17 cellular contexts compared by ENCODE assay signal in the genomic region with DNA sequence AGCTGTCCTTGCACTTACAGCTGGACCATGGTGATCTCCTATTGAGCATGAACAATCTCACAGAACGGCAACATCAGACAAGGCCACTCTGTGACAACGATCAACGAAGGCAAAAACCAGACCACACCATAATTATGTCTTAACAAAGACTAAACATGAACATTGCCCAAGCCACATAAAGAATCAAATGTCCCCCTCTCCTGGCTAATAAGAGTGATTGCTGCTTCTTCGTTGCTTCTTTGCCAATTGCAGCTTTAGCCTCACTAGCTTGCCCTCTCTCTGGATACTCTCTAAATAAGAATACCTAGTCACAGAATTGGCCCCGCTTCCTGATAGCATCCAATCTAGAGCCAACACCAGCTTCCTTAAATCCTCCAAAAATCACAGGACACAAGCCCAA. TPM values are rescaled to one million over a fixed set of nuclear protein-coding genes. Genes with fewer than 3 reads are reported as not detected.
DNase-seq lines count a peak whose midpoint lies in the region; ATAC-seq and TF ChIP-seq lines count a peak whose summit lies in the region.
"Had no signal": no experiment of that assay in that cellular context is flagged by ENCODE, and none has a peak within 500 bp of the region (broad histone marks: within the 10 kb centered on the region; RNA-seq: fewer than 3 reads in every experiment).

No MANE protein-coding gene starts in this region.

- no peaks in the 10 kb centered on the region for H3K79me2 ChIP-seq in SK-N-SH (ENCODE audit: insufficient read depth)

- no peak overlapping the region for H3K4me2 ChIP-seq in SK-N-SH

- no peak for ATAC-seq in SK-N-SH treated with all-trans-retinoic acid at 6 μM for 48 hours
- no peak for ATAC-seq in GM19463 (IDR thresholded peaks at IDR 0.05; ENCODE audit: unreplicated experiment)
- ATAC-seq in HG02884 (IDR thresholded peaks at IDR 0.05; ENCODE audit: unreplicated experiment), result no peak
- ATAC-seq: activated CD8-positive, alpha-beta T cell treated with anti-CD3 and anti-CD28 coated beads for 36 hours had no signal

- CTCF ChIA-PET in SK-N-SH (lab: Yijun Ruan, JAX), result interaction anchor here (0.6 to 1.3 kb wide), 3 partner anchors 8 to 76 kb away, joined by 3 read pairs; no protein-coding TSS in a partner anchor

- no peaks in the 10 kb centered on the region for H3F3A ChIP-seq in SK-N-SH (replicated peaks; ENCODE audit: insufficient read depth)

- peak; percentile 42 for TF ChIP-seq CTCF in SK-N-SH (IDR thresholded peaks at IDR 0.05)
- peak; percentile 54 for TF ChIP-seq CTCF in choroid plexus epithelial cell (conservative IDR thresholded peaks at IDR 0.05; ENCODE audit: low read depth, low read length)
- peak; percentile 30 for TF ChIP-seq CTCF in retinal pigment epithelial cell (conservative IDR thresholded peaks at IDR 0.05; ENCODE audit: low read depth, low read length)

- TF ChIP-seq RAD21 in SK-N-SH (IDR thresholded peaks at IDR 0.05; ENCODE audit: low read length), result peak; percentile 34; the same call in 1 of the 2 replicates

- no peaks in the 10 kb centered on the region for H3K36me3 ChIP-seq in SK-N-SH (replicated peaks in 1 of 2; ENCODE audit: control insufficient read depth in 1 of 2, insufficient read depth in 2 of 2, low read length in 1 of 2)

- no peak overlapping the region for H2AFZ ChIP-seq in SK-N-SH (ENCODE audit: low read depth)

- H3K9me3 ChIP-seq in SK-N-SH, result no peaks in the 10 kb centered on the region

- 20% methylated on average over 5 of the region's 5 CpGs for WGBS in SK-N-SH (ENCODE audit: low lambda C conversion rate)

- no peak overlapping the region for H3K9ac ChIP-seq in SK-N-SH

- H3K9me2 ChIP-seq in SK-N-SH, result no peaks in the 10 kb centered on the region

- DNase-seq in SK-N-SH (no peak), M059J (ENCODE audit: low read depth) (peak; percentile 40), choroid plexus epithelial cell (ENCODE audit: low read depth) (peak; percentile 54), retinal pigment epithelial cell (ENCODE audit: low read depth) (no peak)
- DNase-seq in activated T-cell treated with anti-CD3 and anti-CD28 coated beads, Interleukin-2, amount 50 U/mL, for 1 hour, result no peak
- DNase-seq: activated CD8-positive, alpha-beta T cell treated with anti-CD3 and anti-CD28 coated beads for 36 hours; activated naive CD8-positive, alpha-beta T cell treated with anti-CD3 and anti-CD28 coated beads, Interleukin-2, amount 10 ng/mL, durations not matched to agents 7 days and 5 days; CD4-positive, CD25-positive, alpha-beta regulatory T cell; H7; immature natural killer cell; NCI-H2029; nephron progenitor cell; stimulated activated CD4-positive, alpha-beta T cell treated with anti-CD3 and anti-CD28 coated beads, Interleukin-2, amount 100 ng/mL, for 48 hours; SW 1271 had no signal

- H4K20me1 ChIP-seq in SK-N-SH (ENCODE audit: insufficient read depth), result no peaks in the 10 kb centered on the region

- no peaks in the 10 kb centered on the region for H3K4me1 ChIP-seq in SK-N-SH (ENCODE audit: control insufficient read depth in 1 of 2, insufficient read depth in 2 of 2, low read depth in 1 of 2, low read length in 1 of 2)

- POLR2A ChIA-PET in SK-N-SH (lab: Yijun Ruan, JAX), result no interaction called here

- H3K4me3 ChIP-seq in SK-N-SH (ENCODE audit: low read depth in 2 of 2, low read length in 1 of 2) (no peak overlapping the region), choroid plexus epithelial cell (ENCODE audit: low read depth, low read length) (no peak overlapping the region), retinal pigment epithelial cell (ENCODE audit: low read length) (no peak overlapping the region)

- H3K27ac ChIP-seq in SK-N-SH (ENCODE audit: low read depth in 2 of 2, low read length in 1 of 2), result no peak overlapping the region

- no peak for TF ChIP-seq EP300 in SK-N-SH (IDR thresholded peaks at IDR 0.05; ENCODE audit: borderline replicate concordance in 1 of 2, low read depth in 1 of 2, low read length in 1 of 2)

- peaks cover 15% of the 10 kb centered on the region; the same call in 1 of the 2 replicates for H3K27me3 ChIP-seq in SK-N-SH (ENCODE audit: insufficient read depth)

TF ChIP-seq in SK-N-SH, 30 proteins besides CTCF, POLR2A, EP300 and RAD21:
- TF ChIP-seq EZH2phosphoT487 (IDR thresholded peaks at IDR 0.05; ENCODE audit: borderline replicate concordance, low read depth) (no peak), MXI1 (IDR thresholded peaks at IDR 0.05; ENCODE audit: low read depth, low read length) (no peak), TAF1 (IDR thresholded peaks at IDR 0.05; ENCODE audit: borderline replicate concordance, low read depth, low read length) (no peak), SMC3 (IDR thresholded peaks at IDR 0.05; ENCODE audit: low read depth, low read length) (no peak)

TF ChIP-seq in SK-N-SH treated with all-trans-retinoic acid at 6 μM for 48 hours, 23 proteins besides CTCF, POLR2A, EP300 and RAD21 (continues in another document):
- TF ChIP-seq, protein P1, sequence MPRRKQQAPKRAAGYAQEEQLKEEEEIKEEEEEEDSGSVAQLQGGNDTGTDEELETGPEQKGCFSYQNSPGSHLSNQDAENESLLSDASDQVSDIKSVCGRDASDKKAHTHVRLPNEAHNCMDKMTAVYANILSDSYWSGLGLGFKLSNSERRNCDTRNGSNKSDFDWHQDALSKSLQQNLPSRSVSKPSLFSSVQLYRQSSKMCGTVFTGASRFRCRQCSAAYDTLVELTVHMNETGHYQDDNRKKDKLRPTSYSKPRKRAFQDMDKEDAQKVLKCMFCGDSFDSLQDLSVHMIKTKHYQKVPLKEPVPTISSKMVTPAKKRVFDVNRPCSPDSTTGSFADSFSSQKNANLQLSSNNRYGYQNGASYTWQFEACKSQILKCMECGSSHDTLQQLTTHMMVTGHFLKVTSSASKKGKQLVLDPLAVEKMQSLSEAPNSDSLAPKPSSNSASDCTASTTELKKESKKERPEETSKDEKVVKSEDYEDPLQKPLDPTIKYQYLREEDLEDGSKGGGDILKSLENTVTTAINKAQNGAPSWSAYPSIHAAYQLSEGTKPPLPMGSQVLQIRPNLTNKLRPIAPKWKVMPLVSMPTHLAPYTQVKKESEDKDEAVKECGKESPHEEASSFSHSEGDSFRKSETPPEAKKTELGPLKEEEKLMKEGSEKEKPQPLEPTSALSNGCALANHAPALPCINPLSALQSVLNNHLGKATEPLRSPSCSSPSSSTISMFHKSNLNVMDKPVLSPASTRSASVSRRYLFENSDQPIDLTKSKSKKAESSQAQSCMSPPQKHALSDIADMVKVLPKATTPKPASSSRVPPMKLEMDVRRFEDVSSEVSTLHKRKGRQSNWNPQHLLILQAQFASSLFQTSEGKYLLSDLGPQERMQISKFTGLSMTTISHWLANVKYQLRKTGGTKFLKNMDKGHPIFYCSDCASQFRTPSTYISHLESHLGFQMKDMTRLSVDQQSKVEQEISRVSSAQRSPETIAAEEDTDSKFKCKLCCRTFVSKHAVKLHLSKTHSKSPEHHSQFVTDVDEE (CRISPR knock-in tag; IDR thresholded peaks at IDR 0.05), result no peak
- TF ChIP-seq CSDC2 (CRISPR knock-in tag; IDR thresholded peaks at IDR 0.05), result no peak
- TF ChIP-seq ARNTL (CRISPR knock-in tag; IDR thresholded peaks at IDR 0.05; ENCODE audit: borderline replicate concordance, low read depth), result no peak
- TF ChIP-seq ISL1 (CRISPR knock-in tag; IDR thresholded peaks at IDR 0.05), result no peak
- no peak for TF ChIP-seq ZNF70 (CRISPR knock-in tag; IDR thresholded peaks at IDR 0.05)
- TF ChIP-seq RARB (CRISPR knock-in tag; IDR thresholded peaks at IDR 0.05), result no peak
- TF ChIP-seq, protein P2, sequence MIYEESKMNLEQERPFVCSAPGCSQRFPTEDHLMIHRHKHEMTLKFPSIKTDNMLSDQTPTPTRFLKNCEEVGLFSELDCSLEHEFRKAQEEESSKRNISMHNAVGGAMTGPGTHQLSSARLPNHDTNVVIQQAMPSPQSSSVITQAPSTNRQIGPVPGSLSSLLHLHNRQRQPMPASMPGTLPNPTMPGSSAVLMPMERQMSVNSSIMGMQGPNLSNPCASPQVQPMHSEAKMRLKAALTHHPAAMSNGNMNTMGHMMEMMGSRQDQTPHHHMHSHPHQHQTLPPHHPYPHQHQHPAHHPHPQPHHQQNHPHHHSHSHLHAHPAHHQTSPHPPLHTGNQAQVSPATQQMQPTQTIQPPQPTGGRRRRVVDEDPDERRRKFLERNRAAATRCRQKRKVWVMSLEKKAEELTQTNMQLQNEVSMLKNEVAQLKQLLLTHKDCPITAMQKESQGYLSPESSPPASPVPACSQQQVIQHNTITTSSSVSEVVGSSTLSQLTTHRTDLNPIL (CRISPR knock-in tag; IDR thresholded peaks at IDR 0.05; ENCODE audit: low read depth), result no peak
- no peak for TF ChIP-seq PPARA (CRISPR knock-in tag; IDR thresholded peaks at IDR 0.05; ENCODE audit: borderline replicate concordance)
- no peak for TF ChIP-seq TCF4 (CRISPR knock-in tag; IDR thresholded peaks at IDR 0.05; ENCODE audit: borderline replicate concordance)
- no peak for TF ChIP-seq BACH2 (CRISPR knock-in tag; IDR thresholded peaks at IDR 0.05; ENCODE audit: borderline replicate concordance)
- TF ChIP-seq, protein P3, sequence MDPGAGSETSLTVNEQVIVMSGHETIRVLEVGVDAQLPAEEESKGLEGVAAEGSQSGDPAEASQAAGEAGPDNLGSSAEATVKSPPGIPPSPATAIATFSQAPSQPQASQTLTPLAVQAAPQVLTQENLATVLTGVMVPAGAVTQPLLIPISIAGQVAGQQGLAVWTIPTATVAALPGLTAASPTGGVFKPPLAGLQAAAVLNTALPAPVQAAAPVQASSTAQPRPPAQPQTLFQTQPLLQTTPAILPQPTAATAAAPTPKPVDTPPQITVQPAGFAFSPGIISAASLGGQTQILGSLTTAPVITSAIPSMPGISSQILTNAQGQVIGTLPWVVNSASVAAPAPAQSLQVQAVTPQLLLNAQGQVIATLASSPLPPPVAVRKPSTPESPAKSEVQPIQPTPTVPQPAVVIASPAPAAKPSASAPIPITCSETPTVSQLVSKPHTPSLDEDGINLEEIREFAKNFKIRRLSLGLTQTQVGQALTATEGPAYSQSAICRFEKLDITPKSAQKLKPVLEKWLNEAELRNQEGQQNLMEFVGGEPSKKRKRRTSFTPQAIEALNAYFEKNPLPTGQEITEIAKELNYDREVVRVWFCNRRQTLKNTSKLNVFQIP (CRISPR knock-in tag; IDR thresholded peaks at IDR 0.05; ENCODE audit: borderline replicate concordance, low read depth), result no peak
- TF ChIP-seq GLIS3 (CRISPR knock-in tag; IDR thresholded peaks at IDR 0.05), result no peak
- no peak for TF ChIP-seq ZFP30 (CRISPR knock-in tag; IDR thresholded peaks at IDR 0.05)
- no peak for TF ChIP-seq OSR1 (CRISPR knock-in tag; IDR thresholded peaks at IDR 0.05)

RNA-seq across cellular contexts. Expression of a gene that starts 41.5 kb away (rescaled TPM):
- 65.3 and 77.6 TPM in 2 replicates for polyA plus RNA-seq in SK-N-SH (2012; rRNA removed)
- polyA plus RNA-seq in SK-N-SH (2012; cell fraction: cytosol; rRNA removed), result 74.8 and 85.2 TPM in 2 replicates
- 30.7 and 38.7 TPM in 2 replicates for polyA plus RNA-seq in SK-N-SH (2012; cell fraction: nucleus; rRNA removed)
- 563 and 702 TPM in 2 replicates for total RNA-seq in M059J (2014; rRNA removed; shearing (Covaris generic))

Comparison
In these comparisons a context has a peak if more than half of its experiments do, and no peak if none do; other contexts are left out.
1. DNase-seq: peak in M059J (single experiment) and choroid plexus epithelial cell (single experiment); none in SK-N-SH (single experiment), retinal pigment epithelial cell (single experiment) and activated T-cell treated with anti-CD3 and anti-CD28 coated beads, Interleukin-2, amount 50 U/mL, for 1 hour (single experiment).
2. Peak in every context shown above with its lines, with median percentiles within 50 percentile points of each other: CTCF ChIP-seq.